ENCODE assay signal across 11 cellular contexts in the genomic region with DNA sequence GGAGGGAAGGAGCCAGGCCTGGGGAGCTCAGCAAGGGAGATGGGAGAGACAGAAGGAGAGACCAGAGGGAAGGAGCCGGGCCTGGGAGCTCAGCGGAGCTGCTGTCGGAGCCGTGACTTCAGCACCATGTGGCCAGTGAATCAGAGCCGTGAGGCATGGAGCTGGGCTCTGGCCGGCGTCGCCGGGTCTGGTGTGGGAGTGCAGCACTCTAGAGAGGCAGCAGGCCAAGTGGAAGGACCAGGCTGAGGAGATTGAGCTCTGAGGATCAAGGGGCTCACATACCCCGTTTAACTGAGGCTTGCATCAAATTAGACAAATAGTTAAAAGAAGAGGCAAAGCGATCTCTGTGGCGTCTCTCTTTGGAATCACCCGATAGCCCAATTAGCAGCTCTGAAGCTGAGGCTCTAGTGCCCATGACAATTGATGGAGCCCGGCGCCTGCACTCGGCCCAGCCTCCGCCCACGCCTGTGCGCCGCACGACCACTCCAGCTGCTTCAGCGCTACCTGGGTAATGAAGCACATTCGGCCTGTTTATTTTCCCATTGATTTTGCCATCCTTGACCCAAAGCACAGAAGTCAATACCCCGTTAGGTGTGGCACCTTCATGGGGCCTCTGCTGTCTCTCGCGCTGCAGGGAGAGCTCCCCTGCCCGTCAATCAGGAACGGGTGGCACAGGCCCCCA.
DNase-seq lines count a peak whose midpoint lies in the region; ATAC-seq, FAIRE-seq and TF ChIP-seq lines count a peak whose summit lies in the region.
"Had no signal": no experiment of that assay in that cellular context is flagged by ENCODE, and none has a peak within 500 bp of the region (broad histone marks: within the 10 kb centered on the region; RNA-seq: fewer than 3 reads in every experiment).

No MANE protein-coding gene starts in this region.

- no peak for FAIRE-seq in H1 (lab: Jason Lieb, UNC)

- H3K18ac ChIP-seq in H1 (ENCODE audit: extremely low read depth, low read length) (no peak overlapping the region), neuronal stem cell (ENCODE audit: low read length) (peak overlapping the region; percentile 31)

- no peak overlapping the region for H3K4me3 ChIP-seq in BE2C (ENCODE audit: low read depth, low read length)
- no peak overlapping the region for H3K4me3 ChIP-seq in H1 (ENCODE audit: extremely low read depth in 1 of 4, insufficient read depth in 2 of 4, low read depth in 3 of 4, low read length in 4 of 4)
- no peak overlapping the region for H3K4me3 ChIP-seq in neuronal stem cell (ENCODE audit: low read length in 2 of 2)

- DNase-seq in BE2C (peak; percentile 88), NCI-H1092 (lab: John Stamatoyannopoulos, UW) (peak; percentile 56), H1 (ENCODE audit: low read depth in 1 of 2, low spot score in 2 of 2) (no peak), neuronal stem cell (ENCODE audit: low spot score) (no peak), ACHN (no peak), DMS153 treated with DMSO at 0.1 percent for 48 hours (lab: John Stamatoyannopoulos, UW; ENCODE audit: unreplicated experiment) (no peak)
- DNase-seq: mesendoderm; stimulated activated naive CD8-positive, alpha-beta T cell treated with anti-CD3 and anti-CD28 coated beads, Interleukin-15, Interleukin-2, amounts not matched to agents 100 U/mL and 50 U/mL, for 24 hours; T-helper 9 cell had no signal

- H2AK5ac ChIP-seq in H1 (ENCODE audit: low read depth, low read length) (no peak overlapping the region), neuronal stem cell (ENCODE audit: low read depth, low read length) (peak overlapping the region; percentile 8)

- TF ChIP-seq CTCF in BE2C (IDR thresholded peaks at IDR 0.05; ENCODE audit: low read depth, low read length) (no peak), H1 (IDR thresholded peaks at IDR 0.05; ENCODE audit: control extremely low read depth in 1 of 3, insufficient read depth in 1 of 3, low read depth in 1 of 3, low read length in 3 of 3) (no peak)

- TF ChIP-seq POLR2A in H1 (IDR thresholded peaks at IDR 0.05; ENCODE audit: control extremely low read depth in 1 of 2, low read depth in 2 of 2, low read length in 2 of 2) = no peak

- H3K23ac ChIP-seq in H1 (ENCODE audit: insufficient read length) (no peak overlapping the region), neuronal stem cell (ENCODE audit: low read depth, low read length, poor library complexity) (no peak overlapping the region)

- no peak overlapping the region for H3K4me2 ChIP-seq in H1 (ENCODE audit: insufficient read depth in 1 of 2, low read depth in 2 of 2, low read length in 2 of 2)
- H3K4me2 ChIP-seq in neuronal stem cell (ENCODE audit: insufficient read depth, low read length, poor library complexity, severe bottlenecking) = no peak overlapping the region

- H3K27me3 ChIP-seq in BE2C = no peaks in the 10 kb centered on the region
- H3K27me3 ChIP-seq in H1 (replicated peaks in 1 of 4; ENCODE audit: control insufficient read depth in 3 of 4, extremely low read depth in 1 of 4, insufficient read depth in 3 of 4, low read length in 3 of 4) = no peaks in the 10 kb centered on the region
- H3K27me3 ChIP-seq in neuronal stem cell (ENCODE audit: control insufficient read depth in 3 of 3, insufficient read depth in 3 of 3, low read depth in 1 of 3, low read length in 3 of 3) = no peaks in the 10 kb centered on the region

- H3K9ac ChIP-seq in H1 (replicated peaks in 1 of 4; ENCODE audit: extremely low read depth in 1 of 4, low read depth in 3 of 4, low read length in 3 of 4) = no peak overlapping the region
- H3K9ac ChIP-seq in neuronal stem cell (ENCODE audit: low read depth, low read length, poor library complexity) = no peak overlapping the region

- no peak for TF ChIP-seq EP300 in H1 (IDR thresholded peaks at IDR 0.05; ENCODE audit: borderline replicate concordance in 1 of 2, low read depth in 2 of 2, low read length in 2 of 2)

- H3K23me2 ChIP-seq in H1 (ENCODE audit: low read depth, low read length) = no peaks in the 10 kb centered on the region

- peak overlapping the region; percentile 28; the same call in 1 of the 2 replicates for H4K8ac ChIP-seq in H1 (ENCODE audit: extremely low read depth, insufficient read depth, low read length)
- no peak overlapping the region for H4K8ac ChIP-seq in neuronal stem cell (ENCODE audit: low read depth, low read length)

- no peaks in the 10 kb centered on the region for H3K79me2 ChIP-seq in H1 (ENCODE audit: control insufficient read depth in 1 of 2, insufficient read depth in 2 of 2, low read length in 2 of 2)

- H3K4me1 ChIP-seq in BE2C (peaks cover 46% of the 10 kb centered on the region), H1 (replicated peaks in 1 of 4; ENCODE audit: control insufficient read depth in 3 of 4, insufficient read depth in 4 of 4, low read length in 3 of 4) (peaks cover 0 to 4% (median 0%) of the 10 kb centered on the region in 4 experiments; a peak in 1 of 7 replicates), neuronal stem cell (ENCODE audit: control insufficient read depth in 2 of 2, insufficient read depth in 1 of 2, low read depth in 1 of 2, low read length in 2 of 2) (peaks cover 21 to 26% of the 10 kb centered on the region in 2 donors)

- in situ Hi-C loops in ACHN (cut with HindIII; ENCODE audit: low pct_ligation_motif_present, low pct_unique_long_range_greater_than_20kb, low sequenced_read_pairs) = no loop called here

- no peak for TF ChIP-seq RAD21 in H1 (IDR thresholded peaks at IDR 0.05 in 1 of 2, conservative IDR thresholded peaks at IDR 0.05 in 1 of 2; ENCODE audit: low read depth in 2 of 2, low read length in 2 of 2)

- no peak overlapping the region for H2BK120ac ChIP-seq in H1 (replicated peaks; ENCODE audit: low read depth, low read length)
- H2BK120ac ChIP-seq in neuronal stem cell (ENCODE audit: low read depth, low read length) = no peak overlapping the region

- no peak for ATAC-seq in HG02884 (IDR thresholded peaks at IDR 0.05; ENCODE audit: unreplicated experiment)
- ATAC-seq in GM21737 (IDR thresholded peaks at IDR 0.05; ENCODE audit: unreplicated experiment) = no peak
- ATAC-seq: stimulated activated naive CD8-positive, alpha-beta T cell treated with anti-CD3 and anti-CD28 coated beads, Interleukin-15, Interleukin-2, amounts not matched to agents 100 U/mL and 50 U/mL, for 24 hours had no signal

- H4K91ac ChIP-seq in H1 (replicated peaks; ENCODE audit: insufficient read length, low read length) (no peak overlapping the region), neuronal stem cell (ENCODE audit: low read depth, low read length, poor library complexity) (no peak overlapping the region)

- H3K14ac ChIP-seq in H1 (ENCODE audit: insufficient read length) (no peak overlapping the region), neuronal stem cell (ENCODE audit: low read length) (no peak overlapping the region)

- CTCF ChIA-PET in H1 (lab: Charles Lee; ENCODE audit: partially characterized antibody) = interaction anchor here (0.5 to 1.7 kb wide), 11 partner anchors 11 to 360 kb away, joined by 3 to 5 read pairs (median 3); no protein-coding TSS in a partner anchor

- no peak overlapping the region for H4K5ac ChIP-seq in H1 (ENCODE audit: insufficient read length, low read depth, low read length)

- POLR2A ChIA-PET in H1 (lab: Charles Lee; ENCODE audit: partially characterized antibody) = interaction anchor here (0.7 to 0.9 kb wide), 3 partner anchors 9 to 434 kb away, joined by 3 read pairs; no protein-coding TSS in a partner anchor

- H3K4ac ChIP-seq in H1 (replicated peaks; ENCODE audit: insufficient read length, low read depth, low read length) (no peak overlapping the region), neuronal stem cell (ENCODE audit: low read length) (no peak overlapping the region)

- H2BK12ac ChIP-seq in H1 (ENCODE audit: low read depth, low read length) (no peak overlapping the region), neuronal stem cell (ENCODE audit: low read length) (no peak overlapping the region)

- no peak overlapping the region for H2BK20ac ChIP-seq in H1 (ENCODE audit: low read length)

- H2BK15ac ChIP-seq in H1 (ENCODE audit: low read length) (no peak overlapping the region), neuronal stem cell (ENCODE audit: low read length) (no peak overlapping the region)

- no peak overlapping the region for H2AFZ ChIP-seq in H1 (ENCODE audit: low read length)
- no peak overlapping the region for H2AFZ ChIP-seq in neuronal stem cell (ENCODE audit: low read length)

- H4K20me1 ChIP-seq in H1 (replicated peaks in 1 of 2; ENCODE audit: control insufficient read depth in 1 of 2, insufficient read depth in 2 of 2, low read length in 2 of 2) = peaks cover 0 to 4% of the 10 kb centered on the region in 2 experiments

- 90% methylated on average over 28 of the region's 28 CpGs; no CpG with 5 or more reads in 1 of the 2 experiments for WGBS in H1 (ENCODE audit: extremely low coverage in 1 of 2, insufficient coverage in 1 of 2, insufficient read length in 1 of 2, insufficient replicate concordance in 2 of 2, low coverage in 1 of 2, low lambda C conversion rate in 2 of 2, missing lambda C conversion rate in 1 of 2), 2 experiments
- WGBS in neuronal stem cell (ENCODE audit: extremely low coverage in 2 of 2, insufficient read length in 2 of 2, insufficient replicate concordance in 1 of 2), 2 donors = no CpG with 5 or more reads among the region's 28 CpGs

- no peak overlapping the region for H3K56ac ChIP-seq in H1 (replicated peaks; ENCODE audit: insufficient read length, low read depth, low read length)

- H3K36me3 ChIP-seq in BE2C (peaks cover 5% of the 10 kb centered on the region; the same call in 1 of the 2 replicates), H1 (ENCODE audit: control insufficient read depth in 2 of 4, insufficient read depth in 4 of 4, low read length in 3 of 4) (no peaks in the 10 kb centered on the region), neuronal stem cell (replicated peaks in 1 of 2; ENCODE audit: control insufficient read depth in 2 of 2, insufficient read depth in 2 of 2, low read length in 2 of 2) (peaks cover 0 to 4% of the 10 kb centered on the region in 2 donors)

- no peak overlapping the region for H3K27ac ChIP-seq in H1 (ENCODE audit: low read depth, low read length)
- no peak overlapping the region for H3K27ac ChIP-seq in neuronal stem cell (replicated peaks; ENCODE audit: low read length)

- no peak overlapping the region for H2BK5ac ChIP-seq in H1 (ENCODE audit: low read depth, low read length)
- H2BK5ac ChIP-seq in neuronal stem cell (ENCODE audit: low read length) = no peak overlapping the region

- no peaks in the 10 kb centered on the region for H3K9me3 ChIP-seq in BE2C
- no peaks in the 10 kb centered on the region for H3K9me3 ChIP-seq in H1 (ENCODE audit: insufficient read depth in 2 of 2, low read depth in 1 of 2, low read length in 1 of 2)
- H3K9me3 ChIP-seq in neuronal stem cell (replicated peaks in 1 of 2; ENCODE audit: control insufficient read depth in 2 of 2, insufficient read depth in 1 of 2, low read depth in 1 of 2, low read length in 2 of 2) = no peaks in the 10 kb centered on the region

- H3K79me1 ChIP-seq in H1 (ENCODE audit: low read depth, low read length) (no peaks in the 10 kb centered on the region; the same call in 1 of the 2 replicates), neuronal stem cell (ENCODE audit: low read depth, low read length) (peaks cover 8% of the 10 kb centered on the region)

TF ChIP-seq in H1, 55 proteins besides CTCF, POLR2A, EP300 and RAD21:
- TF ChIP-seq EGR1 (IDR thresholded peaks at IDR 0.05; ENCODE audit: borderline replicate concordance, low read depth, low read length) = 0 out of 2 replicates have a peak, but pooled peaks have one; percentile 2
- no peak for TF ChIP-seq ASH2L (IDR thresholded peaks at IDR 0.05; ENCODE audit: low read length)

Comparison
In these comparisons a context has a peak if more than half of its experiments do, and no peak if none do; other contexts are left out.
1. DNase-seq: peak in BE2C (single experiment) and NCI-H1092 (single experiment); none in H1 (0 of 2), neuronal stem cell (single experiment), ACHN (single experiment) and DMS153 treated with DMSO at 0.1 percent for 48 hours (single experiment).